33 cellular contexts compared by ENCODE assay signal in the genomic region with DNA sequence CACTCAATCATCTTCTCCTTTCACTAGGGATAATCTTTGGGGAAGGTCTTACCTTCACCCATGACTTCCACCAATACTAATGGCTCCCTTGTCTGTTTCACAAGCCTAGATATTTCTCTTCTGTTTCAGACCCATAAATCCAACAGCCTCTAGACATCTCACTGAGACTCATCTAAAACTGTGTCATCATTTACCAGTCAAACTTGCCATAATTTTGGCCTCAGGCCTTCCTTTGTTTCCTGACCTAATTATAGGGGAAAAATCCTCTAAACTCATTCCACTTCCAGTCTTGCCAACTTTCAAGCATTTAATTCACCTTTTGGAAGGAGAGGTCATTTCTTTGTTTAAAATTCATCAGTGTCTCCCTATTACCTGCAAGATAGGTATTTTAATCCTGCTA.
A peak's percentile ranks its signal among the peaks of the same experiment; 100 is the strongest.
DNase-seq lines count a peak whose midpoint lies in the region; ATAC-seq and TF ChIP-seq lines count a peak whose summit lies in the region.
"Had no signal": no experiment of that assay in that cellular context is flagged by ENCODE, and none has a peak within 500 bp of the region (broad histone marks: within the 10 kb centered on the region; RNA-seq: fewer than 3 reads in every experiment).

No MANE protein-coding gene starts in this region.

- TF ChIP-seq POLR2A in erythroblast (IDR thresholded peaks at IDR 0.05; ENCODE audit: low read length), result no peak

- H2BK120ac ChIP-seq in trophoblast cell (ENCODE audit: insufficient read depth, low read length, poor library complexity), result no peak overlapping the region

- peak; percentile 6 for DNase-seq in NCI-H226
- DNase-seq in epithelial cell of esophagus (ENCODE audit: low read depth), result peak; percentile 8
- peak; percentile 6 to 52 for DNase-seq in foreskin keratinocyte
- peak; percentile 33 to 64 for DNase-seq in trophoblast cell
- no peak for DNase-seq in GF-D8 (lab: John Stamatoyannopoulos, UW)
- no peak for DNase-seq in erythroblast (lab: John Stamatoyannopoulos, UW)
- DNase-seq in left colon, result no peak
- DNase-seq: 8988T; ACHN; AML-193; BE2C; C1 segment of cervical spinal cord; Caco-2; Calu3; CD4-positive, alpha-beta memory T cell; CD4-positive, alpha-beta T cell; CD4-positive, CD25-positive, alpha-beta regulatory T cell; CD8-positive, alpha-beta memory T cell; CD8-positive, alpha-beta T cell; COR-L47; DMS 273 treated with DMSO at 0.1 percent for 48 hours; DMS153; DMS53; DMS79; DMS79 treated with DMSO at 0.1 percent for 48 hours; DND-41; EL had no signal

- no peak for ATAC-seq in foreskin keratinocyte
- no peak for ATAC-seq in GM18498 (IDR thresholded peaks at IDR 0.05; ENCODE audit: unreplicated experiment)
- ATAC-seq in left colon, result no peak
- ATAC-seq: A549; CD8-positive, alpha-beta T cell had no signal

- H3K9me3 ChIP-seq in trophoblast cell (ENCODE audit: insufficient read depth, low read depth, low read length), result no peaks in the 10 kb centered on the region
- H3K9me3 ChIP-seq: BE2C, BLaER1, Caco-2 had no signal

- H3K23ac ChIP-seq in trophoblast cell (ENCODE audit: low read length), result no peak overlapping the region

- H3K4ac ChIP-seq in trophoblast cell (ENCODE audit: low read depth, low read length), result no peak overlapping the region

- H3K4me1 ChIP-seq in foreskin keratinocyte, result no peaks in the 10 kb centered on the region
- H3K4me1 ChIP-seq in trophoblast cell (ENCODE audit: control insufficient read depth in 1 of 2, insufficient read depth in 2 of 2, low read length in 2 of 2), result peaks cover 0 to 3% of the 10 kb centered on the region in 2 experiments
- H3K4me1 ChIP-seq: A549; BE2C; BLaER1; BLaER1 treated with 17β-estradiol and CSF1 and Interleukin-3, amounts not matched to agents 10 nM and 100 nM; Caco-2 had no signal

- no peak overlapping the region for H4K12ac ChIP-seq in trophoblast cell (ENCODE audit: low read depth, low read length)

- H2AK5ac ChIP-seq in trophoblast cell (ENCODE audit: low read length), result no peak overlapping the region

- H3K27ac ChIP-seq in foreskin keratinocyte, result no peak overlapping the region
- H3K27ac ChIP-seq in trophoblast cell (ENCODE audit: low read depth, low read length), result no peak overlapping the region
- H3K27ac ChIP-seq: 22Rv1; A549; BLaER1; BLaER1 treated with 17β-estradiol and CSF1 and Interleukin-3, amounts not matched to agents 10 nM and 100 nM; C4-2B had no signal

- TF ChIP-seq CTCF in epithelial cell of esophagus (IDR thresholded peaks at IDR 0.05; ENCODE audit: insufficient read depth, low read depth, low read length, missing control alignments) (no peak), foreskin keratinocyte (conservative IDR thresholded peaks at IDR 0.05) (no peak)

- no peaks in the 10 kb centered on the region for H3K79me1 ChIP-seq in trophoblast cell (ENCODE audit: low read length)

- no peaks in the 10 kb centered on the region for H3K79me2 ChIP-seq in trophoblast cell (ENCODE audit: control insufficient read depth, insufficient read depth, low read length, poor library complexity)

- no peaks in the 10 kb centered on the region for H3K36me3 ChIP-seq in trophoblast cell (ENCODE audit: control insufficient read depth in 1 of 2, insufficient read depth in 2 of 2, low read length in 2 of 2)
- H3K36me3 ChIP-seq: BE2C; BLaER1; BLaER1 treated with 17β-estradiol and CSF1 and Interleukin-3, amounts not matched to agents 10 nM and 100 nM had no signal

- no peak overlapping the region for H3K4me2 ChIP-seq in trophoblast cell (ENCODE audit: low read length)
- H3K4me2 ChIP-seq: A549; BLaER1; BLaER1 treated with 17β-estradiol and CSF1 and Interleukin-3, amounts not matched to agents 10 nM and 100 nM had no signal

- H4K8ac ChIP-seq in trophoblast cell (ENCODE audit: low read depth, low read length), result no peak overlapping the region

- no peak overlapping the region for H3K18ac ChIP-seq in trophoblast cell (ENCODE audit: low read length)

- no peak overlapping the region for H2AFZ ChIP-seq in trophoblast cell (ENCODE audit: insufficient read depth, low read length, poor library complexity)

- H4K91ac ChIP-seq in trophoblast cell (ENCODE audit: low read depth, low read length), result no peak overlapping the region

- H3K27me3 ChIP-seq in foreskin keratinocyte (no peaks in the 10 kb centered on the region), trophoblast cell (ENCODE audit: insufficient read depth, low read length) (no peaks in the 10 kb centered on the region)
- H3K27me3 ChIP-seq: BE2C; BLaER1; BLaER1 treated with 17β-estradiol and CSF1 and Interleukin-3, amounts not matched to agents 10 nM and 100 nM had no signal

- H3K4me3 ChIP-seq in epithelial cell of esophagus (ENCODE audit: low read length) (no peak overlapping the region), trophoblast cell (ENCODE audit: low read depth, low read length) (no peak overlapping the region)
- H3K4me3 ChIP-seq: A549; BLaER1; BLaER1 treated with 17β-estradiol and CSF1 and Interleukin-3, amounts not matched to agents 10 nM and 100 nM had no signal

- no peak overlapping the region for H3K14ac ChIP-seq in trophoblast cell (ENCODE audit: low read length)

- intact Hi-C loops in left colon (cut with DNase I, micrococcal nuclease), result no loop called here

- H2BK12ac ChIP-seq in trophoblast cell (ENCODE audit: low read length), result no peak overlapping the region

- no peak overlapping the region for H3K9ac ChIP-seq in trophoblast cell (ENCODE audit: low read length)
- H3K9ac ChIP-seq: BLaER1; BLaER1 treated with 17β-estradiol and CSF1 and Interleukin-3, amounts not matched to agents 10 nM and 100 nM had no signal

- no peak overlapping the region for H2BK5ac ChIP-seq in trophoblast cell (ENCODE audit: low read depth, low read length, poor library complexity)

Comparison
In these comparisons a context has a peak if more than half of its experiments do, and no peak if none do; other contexts are left out.
1. DNase-seq: peak in NCI-H226 (single experiment), epithelial cell of esophagus (single experiment), foreskin keratinocyte (2 of 2) and trophoblast cell (2 of 2); none in GF-D8 (single experiment), erythroblast (0 of 2) and left colon (0 of 2).